Comparison of ENCODE assay signal across 1 cellular context in the genomic region with DNA sequence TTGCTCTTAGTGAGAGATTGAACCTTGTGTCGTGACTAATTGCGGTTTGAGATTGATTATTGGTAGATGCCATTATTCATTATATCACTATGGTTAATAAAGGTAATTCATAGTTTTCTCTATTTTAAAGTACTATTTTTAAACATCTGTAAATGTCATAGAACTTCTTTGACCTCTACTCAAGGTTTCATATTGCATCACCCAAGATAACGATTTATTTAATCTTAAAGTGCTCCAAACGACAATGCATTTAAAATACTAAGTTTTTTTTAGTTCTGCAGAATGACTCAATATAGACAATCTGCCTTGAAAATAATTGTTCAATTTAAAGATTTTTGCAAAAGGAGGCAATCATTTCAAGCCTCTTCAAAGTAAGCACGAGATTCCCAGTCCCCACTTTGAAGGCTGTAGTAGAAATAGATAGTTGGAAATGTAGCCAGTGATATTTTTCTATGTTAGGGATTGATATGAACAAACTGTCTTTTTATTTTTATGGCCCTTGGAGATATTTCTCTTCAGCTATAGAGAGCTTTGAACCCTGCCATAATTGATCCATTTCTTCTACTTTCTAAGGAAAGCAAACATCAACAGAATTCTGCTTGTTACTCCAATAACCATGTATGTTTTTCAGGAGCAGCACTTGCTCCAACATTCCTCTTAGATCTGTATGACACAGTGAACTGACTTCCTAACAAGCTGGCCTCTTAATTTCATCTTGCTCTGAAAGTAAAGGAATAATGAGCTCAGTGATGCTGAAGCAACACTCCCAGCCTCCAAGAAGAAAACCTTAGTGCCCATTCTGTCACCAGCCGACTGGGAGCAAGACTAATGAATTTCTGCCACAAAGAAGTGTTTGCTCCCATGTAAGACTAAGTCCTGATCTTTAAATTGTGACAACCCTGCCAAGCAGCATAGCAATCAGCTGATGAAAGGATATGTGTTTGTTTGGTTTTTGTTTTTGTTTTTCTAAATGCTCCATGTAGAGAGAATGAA.
TF ChIP-seq lines count a peak whose summit lies in the region.

No MANE protein-coding gene starts in this region.

TF ChIP-seq in HepG2, 621 proteins besides CTCF, POLR2A, EP300 and RAD21 (continued from another document):
- TF ChIP-seq, protein P1, sequence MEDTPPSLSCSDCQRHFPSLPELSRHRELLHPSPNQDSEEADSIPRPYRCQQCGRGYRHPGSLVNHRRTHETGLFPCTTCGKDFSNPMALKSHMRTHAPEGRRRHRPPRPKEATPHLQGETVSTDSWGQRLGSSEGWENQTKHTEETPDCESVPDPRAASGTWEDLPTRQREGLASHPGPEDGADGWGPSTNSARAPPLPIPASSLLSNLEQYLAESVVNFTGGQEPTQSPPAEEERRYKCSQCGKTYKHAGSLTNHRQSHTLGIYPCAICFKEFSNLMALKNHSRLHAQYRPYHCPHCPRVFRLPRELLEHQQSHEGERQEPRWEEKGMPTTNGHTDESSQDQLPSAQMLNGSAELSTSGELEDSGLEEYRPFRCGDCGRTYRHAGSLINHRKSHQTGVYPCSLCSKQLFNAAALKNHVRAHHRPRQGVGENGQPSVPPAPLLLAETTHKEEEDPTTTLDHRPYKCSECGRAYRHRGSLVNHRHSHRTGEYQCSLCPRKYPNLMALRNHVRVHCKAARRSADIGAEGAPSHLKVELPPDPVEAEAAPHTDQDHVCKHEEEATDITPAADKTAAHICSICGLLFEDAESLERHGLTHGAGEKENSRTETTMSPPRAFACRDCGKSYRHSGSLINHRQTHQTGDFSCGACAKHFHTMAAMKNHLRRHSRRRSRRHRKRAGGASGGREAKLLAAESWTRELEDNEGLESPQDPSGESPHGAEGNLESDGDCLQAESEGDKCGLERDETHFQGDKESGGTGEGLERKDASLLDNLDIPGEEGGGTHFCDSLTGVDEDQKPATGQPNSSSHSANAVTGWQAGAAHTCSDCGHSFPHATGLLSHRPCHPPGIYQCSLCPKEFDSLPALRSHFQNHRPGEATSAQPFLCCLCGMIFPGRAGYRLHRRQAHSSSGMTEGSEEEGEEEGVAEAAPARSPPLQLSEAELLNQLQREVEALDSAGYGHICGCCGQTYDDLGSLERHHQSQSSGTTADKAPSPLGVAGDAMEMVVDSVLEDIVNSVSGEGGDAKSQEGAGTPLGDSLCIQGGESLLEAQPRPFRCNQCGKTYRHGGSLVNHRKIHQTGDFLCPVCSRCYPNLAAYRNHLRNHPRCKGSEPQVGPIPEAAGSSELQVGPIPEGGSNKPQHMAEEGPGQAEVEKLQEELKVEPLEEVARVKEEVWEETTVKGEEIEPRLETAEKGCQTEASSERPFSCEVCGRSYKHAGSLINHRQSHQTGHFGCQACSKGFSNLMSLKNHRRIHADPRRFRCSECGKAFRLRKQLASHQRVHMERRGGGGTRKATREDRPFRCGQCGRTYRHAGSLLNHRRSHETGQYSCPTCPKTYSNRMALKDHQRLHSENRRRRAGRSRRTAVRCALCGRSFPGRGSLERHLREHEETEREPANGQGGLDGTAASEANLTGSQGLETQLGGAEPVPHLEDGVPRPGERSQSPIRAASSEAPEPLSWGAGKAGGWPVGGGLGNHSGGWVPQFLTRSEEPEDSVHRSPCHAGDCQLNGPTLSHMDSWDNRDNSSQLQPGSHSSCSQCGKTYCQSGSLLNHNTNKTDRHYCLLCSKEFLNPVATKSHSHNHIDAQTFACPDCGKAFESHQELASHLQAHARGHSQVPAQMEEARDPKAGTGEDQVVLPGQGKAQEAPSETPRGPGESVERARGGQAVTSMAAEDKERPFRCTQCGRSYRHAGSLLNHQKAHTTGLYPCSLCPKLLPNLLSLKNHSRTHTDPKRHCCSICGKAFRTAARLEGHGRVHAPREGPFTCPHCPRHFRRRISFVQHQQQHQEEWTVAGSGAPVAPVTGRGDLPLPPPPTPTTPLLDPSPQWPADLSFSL (CRISPR knock-in tag; IDR thresholded peaks at IDR 0.05) = no peak
